In genomic region chr6:136762022-136762975, GRCh38 we compare ENCODE assay signal across 10 cellular contexts. TPM values are rescaled to one million over a fixed set of nuclear protein-coding genes. Genes with fewer than 3 reads are reported as not detected.
DNase-seq lines count a peak whose midpoint lies in the region; ATAC-seq and TF ChIP-seq lines count a peak whose summit lies in the region.
"Had no signal": no experiment of that assay in that cellular context is flagged by ENCODE, and none has a peak within 500 bp of the region (broad histone marks: within the 10 kb centered on the region; RNA-seq: fewer than 3 reads in every experiment).

No MANE protein-coding gene starts in this region.

- no peak for TF ChIP-seq CTCF in Peyer's patch (IDR thresholded peaks at IDR 0.05)
- no peak for TF ChIP-seq CTCF in fibroblast of lung (conservative IDR thresholded peaks at IDR 0.05 in 1 of 2, IDR thresholded peaks at IDR 0.05 in 1 of 2; ENCODE audit: low read depth in 1 of 2, low read length in 2 of 2)
- no peak for TF ChIP-seq CTCF in gastrocnemius medialis (IDR thresholded peaks at IDR 0.05 in 4 of 5, conservative IDR thresholded peaks at IDR 0.05 in 1 of 5)

- H3K36me3 ChIP-seq in Peyer's patch: no peaks in the 10 kb centered on the region
- no peaks in the 10 kb centered on the region for H3K36me3 ChIP-seq in fibroblast of lung (ENCODE audit: control insufficient read depth, insufficient read depth, low read length)
- no peaks in the 10 kb centered on the region for H3K36me3 ChIP-seq in gastrocnemius medialis
- H3K36me3 ChIP-seq: neural progenitor cell had no signal

- H3K79me2 ChIP-seq in fibroblast of lung (ENCODE audit: control insufficient read depth, insufficient read depth, low read length): peaks cover 44% of the 10 kb centered on the region

- H3K4me3 ChIP-seq in GM08714 (ENCODE audit: low read length) (peak overlapping the region; percentile 70; the same call in 1 of the 2 replicates), Peyer's patch (peak overlapping the region in 1 of 4 donors; percentile 24), fibroblast of lung (replicated peaks in 1 of 4; ENCODE audit: control extremely low read depth in 1 of 4, insufficient read depth in 1 of 4, low read depth in 3 of 4, low read length in 4 of 4) (peak overlapping the region in 3 of 4 experiments; percentile 2 to 39 (median 12)), gastrocnemius medialis (peak overlapping the region; percentile 15 to 31 (median 28))
- H3K4me3 ChIP-seq: neural progenitor cell, testis had no signal

- peak overlapping the region; percentile 87 for H3K4me2 ChIP-seq in fibroblast of lung (ENCODE audit: extremely low read depth, insufficient read depth, low read length)
- H3K4me2 ChIP-seq: neural progenitor cell had no signal

- intact Hi-C loops in gastrocnemius medialis (cut with DNase I; ENCODE audit: low total_unique reads): no loop called here

- H3K27ac ChIP-seq in Peyer's patch: peak overlapping the region; percentile 40 to 76 (median 69)
- H3K27ac ChIP-seq in fibroblast of lung (ENCODE audit: insufficient read depth, low read length): peak overlapping the region; percentile 38
- peak overlapping the region; percentile 32 to 71 (median 62) for H3K27ac ChIP-seq in gastrocnemius medialis
- H3K27ac ChIP-seq: neural progenitor cell had no signal

- H3K9me3 ChIP-seq in Peyer's patch (no peaks in the 10 kb centered on the region), fibroblast of lung (ENCODE audit: control insufficient read depth, insufficient read depth, low read depth, low read length) (no peaks in the 10 kb centered on the region), gastrocnemius medialis (no peaks in the 10 kb centered on the region)
- H3K9me3 ChIP-seq: testis had no signal

- ATAC-seq in gastrocnemius medialis: peak; percentile 78 to 88
- ATAC-seq in GM21619 (IDR thresholded peaks at IDR 0.05; ENCODE audit: unreplicated experiment): no peak
- ATAC-seq in GM18868 (IDR thresholded peaks at IDR 0.05; ENCODE audit: unreplicated experiment): no peak
- no peak for ATAC-seq in GM19395 (IDR thresholded peaks at IDR 0.05; ENCODE audit: unreplicated experiment)

- DNase-seq in Peyer's patch (no peak), fibroblast of lung (ENCODE audit: low read depth in 2 of 2) (no peak), gastrocnemius medialis (peak in 1 of 2 donors; percentile 26), SKM-1 (lab: John Stamatoyannopoulos, UW; ENCODE audit: unreplicated experiment) (no peak)

- no peak overlapping the region for H3K9ac ChIP-seq in fibroblast of lung (ENCODE audit: insufficient read depth, low read length)
- H3K9ac ChIP-seq: neural progenitor cell had no signal

- H2AFZ ChIP-seq in fibroblast of lung (ENCODE audit: low read length): peak overlapping the region; percentile 8
- H2AFZ ChIP-seq: neural progenitor cell had no signal

- TF ChIP-seq POLR2A in Peyer's patch (IDR thresholded peaks at IDR 0.05) (no peak), gastrocnemius medialis (IDR thresholded peaks at IDR 0.05) (no peak)

- no peaks in the 10 kb centered on the region for H4K20me1 ChIP-seq in fibroblast of lung (ENCODE audit: control insufficient read depth, extremely low read depth, insufficient read depth, low read length)

- no peaks in the 10 kb centered on the region for H3K27me3 ChIP-seq in Peyer's patch
- H3K27me3 ChIP-seq in fibroblast of lung (ENCODE audit: control insufficient read depth, insufficient read depth, low read length): no peaks in the 10 kb centered on the region
- H3K27me3 ChIP-seq in gastrocnemius medialis: no peaks in the 10 kb centered on the region
- H3K27me3 ChIP-seq: neural progenitor cell, testis had no signal

- in situ Hi-C loops in gastrocnemius medialis (cut with MboI; ENCODE audit: low sequenced_read_pairs in 4 of 4): no loop called here

- peaks cover 0 to 48% (median 27%) of the 10 kb centered on the region in 4 donors for H3K4me1 ChIP-seq in Peyer's patch
- peaks cover 12% of the 10 kb centered on the region for H3K4me1 ChIP-seq in fibroblast of lung (ENCODE audit: control insufficient read depth, extremely low read depth, insufficient read depth, low read length)
- peaks cover 27 to 58% of the 10 kb centered on the region in 2 donors for H3K4me1 ChIP-seq in gastrocnemius medialis
- H3K4me1 ChIP-seq: neural progenitor cell had no signal

RNA-seq across cellular contexts. Expression of gene MAP3K5, which starts 30.0 kb away (rescaled TPM):
- total RNA-seq in Peyer's patch: 10 to 100 TPM; 14.2 to 46.2 (median 23.2) TPM
- 45.2 and 62.6 TPM in 2 replicates for total RNA-seq in fibroblast of lung
- 10.9 and 20.4 TPM in 2 replicates for polyA plus RNA-seq in fibroblast of lung
- polyA plus RNA-seq in fibroblast of lung (2012): 9.7 and 20.1 TPM in 2 replicates
- 3.1 and 7.1 TPM in 2 replicates for polyA minus RNA-seq in fibroblast of lung (ENCODE audit: low replicate concordance)
- 10 to 100 TPM in 1 of 4 donors, 1 to 10 TPM in 3; 2.9 to 46.9 (median 4.9) TPM for total RNA-seq in gastrocnemius medialis

Comparison
In these comparisons a context has a peak if more than half of its experiments do, and no peak if none do; other contexts are left out.
1. ATAC-seq: peak in gastrocnemius medialis (2 of 2); none in GM21619 (single experiment), GM18868 (single experiment) and GM19395 (single experiment).
2. Peak in every context shown above with its lines, with median percentiles within 50 percentile points of each other: H3K27ac ChIP-seq.